In the genomic region with DNA sequence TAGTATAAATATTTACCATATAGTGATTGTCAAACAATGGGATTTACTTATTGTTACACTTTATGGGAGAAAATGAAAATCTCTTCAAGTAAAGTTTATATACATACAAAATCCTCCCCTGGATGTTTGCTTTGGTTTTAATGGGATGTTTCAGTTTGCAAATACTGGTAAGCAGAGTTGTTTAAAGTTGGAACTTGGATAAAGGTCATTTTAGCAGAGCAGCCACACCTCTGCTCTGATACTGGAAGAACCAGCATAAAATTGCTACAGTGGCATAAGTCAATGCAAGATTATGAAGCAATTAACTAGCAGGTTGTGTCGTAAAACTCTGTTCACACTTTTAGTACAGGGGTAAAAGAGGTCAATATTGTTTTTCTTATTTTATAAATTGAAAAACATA, we compare ENCODE assay signal across 23 cellular contexts.
"Had no signal": no experiment of that assay in that cellular context is flagged by ENCODE, and none has a peak within 500 bp of the region (broad histone marks: within the 10 kb centered on the region; RNA-seq: fewer than 3 reads in every experiment).

No MANE protein-coding gene starts in this region.

- H3K9me3 ChIP-seq: esophagus squamous epithelium, heart right ventricle, left ventricle myocardium inferior, thoracic aorta, uterus had no signal

- ATAC-seq: activated naive CD8-positive, alpha-beta T cell treated with anti-CD3 and anti-CD28 coated beads, Interleukin-2, amount 50 U/mL, for 24 hours; activated T-helper 17 cell treated with anti-CD3 and anti-CD28 coated beads, Interleukin-2, amount 50 U/mL, for 72 hours; heart right ventricle; sciatic nerve; stimulated activated effector memory CD8-positive, alpha-beta T cell treated with anti-CD3 and anti-CD28 coated beads, Interleukin-12 subunit alpha, Interleukin-12 subunit beta, amount 100 ng/mL, for 72 hours; T-helper 17 cell had no signal

- H3K27me3 ChIP-seq: esophagus squamous epithelium, heart right ventricle, uterus had no signal

- H3K27ac ChIP-seq: heart right ventricle, left ventricle myocardium inferior, thoracic aorta, uterus had no signal

- H3K36me3 ChIP-seq: esophagus squamous epithelium, left ventricle myocardium inferior, thoracic aorta, uterus had no signal

- H3K4me1 ChIP-seq: left ventricle myocardium inferior, uterus had no signal

- DNase-seq: activated CD4-positive, alpha-beta memory T cell treated with anti-CD3 and anti-CD28 coated beads for 36 hours; activated CD4-positive, alpha-beta T cell treated with anti-CD3 and anti-CD28 coated beads, Interleukin-2, amount 10 ng/mL, durations not matched to agents 24 days and 14 days; activated CD4-positive, CD25-positive, alpha-beta regulatory T cell treated with anti-CD3 and anti-CD28 coated beads, Interleukin-2, amount 50 U/mL, for 72 hours; activated CD8-positive, alpha-beta memory T cell treated with anti-CD3 and anti-CD28 coated beads, Interleukin-2, amount 50 U/mL, for 48 hours; activated naive CD8-positive, alpha-beta T cell treated with anti-CD3 and anti-CD28 coated beads, Interleukin-2, amount 50 U/mL, for 24 hours; activated T-cell treated with anti-CD3 and anti-CD28 coated beads, Interleukin-2, amount 50 U/mL, for 24 hours; amygdala; caudate nucleus; endodermal cell; esophagus squamous epithelium; foreskin melanocyte; heart right ventricle; kidney glomerular epithelial cell; left ventricle myocardium inferior; stimulated activated CD4-positive, alpha-beta T cell treated with anti-CD3 and anti-CD28 coated beads, Interleukin-4, amount 100 ng/mL, for 24 hours; T-helper 17 cell; T1000; uterus had no signal

- H3K4me3 ChIP-seq: esophagus squamous epithelium, heart right ventricle, left ventricle myocardium inferior, skin epidermis, thoracic aorta, uterus had no signal
